ENCODE assay signal across 8 cellular contexts in genomic region chr7:155764432-155764798, GRCh38. TPM values are rescaled to one million over a fixed set of nuclear protein-coding genes. Genes with fewer than 3 reads are reported as not detected.
A peak's percentile ranks its signal among the peaks of the same experiment; 100 is the strongest.
DNase-seq lines count a peak whose midpoint lies in the region; ATAC-seq and TF ChIP-seq lines count a peak whose summit lies in the region.

No MANE protein-coding gene starts in this region.

- peaks cover 10% of the 10 kb centered on the region for H3K36me3 ChIP-seq in mucosa of descending colon (ENCODE audit: low read depth)

- CTCF ChIA-PET in GM10248 (lab: Yijun Ruan, JAX), result interaction anchor here (1.0 kb wide), 2 partner anchors 14 to 166 kb away, joined by 3 to 8 read pairs; no protein-coding TSS in a partner anchor
- CTCF ChIA-PET in activated CD4-positive, alpha-beta T cell treated with anti-CD3 and anti-CD28 coated beads, Interleukin-2, amount 10 ng/mL, durations not matched to agents 7 days and 5 days (lab: Charles Lee), result interaction anchor here (1.3 kb wide), 1 partner anchor 166 kb away, joined by 4 read pairs; no protein-coding TSS in a partner anchor

- POLR2A ChIA-PET in GM10248 (lab: Yijun Ruan, JAX), result no interaction called here
- POLR2A ChIA-PET in activated CD4-positive, alpha-beta T cell treated with anti-CD3 and anti-CD28 coated beads, Interleukin-2, amount 10 ng/mL, durations not matched to agents 7 days and 5 days (lab: Charles Lee), result interaction anchor here (0.6 kb wide), 1 partner anchor 559 kb away, joined by 3 read pairs; no protein-coding TSS in a partner anchor

- H3K27me3 Mint-ChIP-seq in activated CD4-positive, alpha-beta T cell treated with anti-CD3 and anti-CD28 coated beads, Interleukin-2, amount 10 ng/mL, durations not matched to agents 7 days and 5 days, result no peaks in the 10 kb centered on the region

- H3K27ac Mint-ChIP-seq in activated CD4-positive, alpha-beta T cell treated with anti-CD3 and anti-CD28 coated beads, Interleukin-2, amount 10 ng/mL, durations not matched to agents 7 days and 5 days, result peak overlapping the region; percentile 97

- no peaks in the 10 kb centered on the region for H3K9me3 ChIP-seq in mucosa of descending colon

- H3K36me3 Mint-ChIP-seq in activated CD4-positive, alpha-beta T cell treated with anti-CD3 and anti-CD28 coated beads, Interleukin-2, amount 10 ng/mL, durations not matched to agents 7 days and 5 days (ENCODE audit: low read depth), result peaks cover 57% of the 10 kb centered on the region

- TF ChIP-seq CTCF in GM10248 (IDR thresholded peaks at IDR 0.05; ENCODE audit: control extremely low read depth, extremely low read depth, low read depth, missing control alignments) (no peak), mucosa of descending colon (IDR thresholded peaks at IDR 0.05) (no peak)

- peaks cover 7% of the 10 kb centered on the region for H3K4me1 ChIP-seq in mucosa of descending colon (ENCODE audit: low read depth)

- intact Hi-C loops in mucosa of descending colon (cut with DNase I, micrococcal nuclease), result loop anchor here (10.0 kb wide), 2 partner anchors 160 to 170 kb away; no protein-coding TSS in a partner anchor

- DNase-seq in GM10248 (ENCODE audit: extremely low spot score), result peak; percentile 46
- DNase-seq in activated CD4-positive, alpha-beta T cell treated with anti-CD3 and anti-CD28 coated beads, Interleukin-2, amount 10 ng/mL, durations not matched to agents 7 days and 5 days, result peak; percentile 75
- DNase-seq in mucosa of descending colon, result no peak
- DNase-seq in NCI-H524 (lab: John Stamatoyannopoulos, UW), result no peak
- DNase-seq in NCI-H1092 (lab: John Stamatoyannopoulos, UW), result no peak
- DNase-seq in glomerular visceral epithelial cell (ENCODE audit: extremely low spot score), result no peak
- DNase-seq in cortex of kidney (lab: John Stamatoyannopoulos, UW), result no peak

- ATAC-seq in HG02678 (IDR thresholded peaks at IDR 0.05; ENCODE audit: unreplicated experiment), result peak; percentile 37
- peak; percentile 5 for ATAC-seq in mucosa of descending colon

- peak overlapping the region; percentile 70 for H3K4me3 Mint-ChIP-seq in activated CD4-positive, alpha-beta T cell treated with anti-CD3 and anti-CD28 coated beads, Interleukin-2, amount 10 ng/mL, durations not matched to agents 7 days and 5 days

- H3K4me3 ChIP-seq in mucosa of descending colon, result no peak overlapping the region

- H3K9me3 Mint-ChIP-seq in activated CD4-positive, alpha-beta T cell treated with anti-CD3 and anti-CD28 coated beads, Interleukin-2, amount 10 ng/mL, durations not matched to agents 7 days and 5 days, result no peaks in the 10 kb centered on the region

- peaks cover 75% of the 10 kb centered on the region for H3K4me1 Mint-ChIP-seq in activated CD4-positive, alpha-beta T cell treated with anti-CD3 and anti-CD28 coated beads, Interleukin-2, amount 10 ng/mL, durations not matched to agents 7 days and 5 days

RNA-seq across cellular contexts. Expression of gene SHH, which starts 47.8 kb away (rescaled TPM):
- total RNA-seq in activated CD4-positive, alpha-beta T cell treated with anti-CD3 and anti-CD28 coated beads, Interleukin-2, amount 10 ng/mL, durations not matched to agents 7 days and 5 days, result not detected
- 1 to 10 TPM; 2.4 to 9.6 (median 6.6) TPM for total RNA-seq in mucosa of descending colon

Comparison
In these comparisons a context has a peak if more than half of its experiments do, and no peak if none do; other contexts are left out.
1. DNase-seq: peak in GM10248 (single experiment) and activated CD4-positive, alpha-beta T cell treated with anti-CD3 and anti-CD28 coated beads, Interleukin-2, amount 10 ng/mL, durations not matched to agents 7 days and 5 days (single experiment); none in mucosa of descending colon (0 of 3), NCI-H524 (0 of 2), NCI-H1092 (single experiment), glomerular visceral epithelial cell (single experiment) and cortex of kidney (single experiment).